10 cellular contexts compared by ENCODE assay signal in the genomic region with DNA sequence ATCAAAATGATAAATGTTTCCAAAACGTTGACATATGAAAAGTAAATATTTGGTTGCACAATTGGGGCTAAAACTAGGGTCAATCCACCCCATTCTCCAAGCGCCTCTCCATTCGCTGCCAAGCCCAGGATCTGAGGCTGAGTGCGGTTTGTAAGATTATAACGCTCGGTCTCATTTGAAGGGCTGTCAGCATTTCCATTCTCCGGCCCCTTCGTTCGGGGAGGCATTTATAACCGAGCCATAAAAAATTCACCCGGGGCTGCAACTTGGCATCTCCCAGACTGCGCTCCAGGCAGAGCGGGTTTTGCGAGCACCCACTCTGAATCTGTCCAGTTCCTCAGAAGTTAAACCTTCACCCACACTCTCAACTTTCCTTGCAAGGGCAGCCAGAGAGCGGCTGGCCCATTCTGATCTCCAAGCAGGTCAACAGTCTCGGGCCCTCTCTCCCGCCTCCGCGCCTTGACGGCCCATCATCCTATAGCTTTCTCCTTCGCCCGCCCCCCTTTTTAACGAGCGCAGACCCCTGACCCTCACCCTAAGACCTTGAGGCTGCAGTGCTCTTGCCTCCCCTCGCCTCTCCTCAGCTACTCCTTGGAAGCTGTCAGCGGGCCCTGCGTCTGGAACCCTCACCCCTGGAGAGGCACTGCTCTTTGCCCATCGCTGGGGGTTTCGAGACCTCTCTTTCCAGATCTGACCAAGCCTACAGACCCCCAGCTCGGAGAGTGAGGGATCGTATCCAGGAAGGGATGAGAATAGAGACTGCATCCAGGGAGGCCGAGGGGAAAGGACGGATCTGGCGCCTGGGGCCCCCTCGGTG. TPM values are rescaled to one million over a fixed set of nuclear protein-coding genes. Genes with fewer than 3 reads are reported as not detected.
A peak's percentile ranks its signal among the peaks of the same experiment; 100 is the strongest.
DNase-seq lines count a peak whose midpoint lies in the region; ATAC-seq and TF ChIP-seq lines count a peak whose summit lies in the region.
"Had no signal": no experiment of that assay in that cellular context is flagged by ENCODE, and none has a peak within 500 bp of the region (broad histone marks: within the 10 kb centered on the region; RNA-seq: fewer than 3 reads in every experiment).

No MANE protein-coding gene starts in this region.

- peaks cover 58% of the 10 kb centered on the region for H3K27me3 Mint-ChIP-seq in activated T-helper 2 cell treated with anti-CD3 and anti-CD28 coated beads, Interferon-gamma antibody, Interleukin-2, Interleukin-4, amounts not matched to agents 10 μg/mL and 5 μg/mL and 100 μg/mL, durations not matched to agents 14 hours and 24 hours and 36 hours (ENCODE audit: low read depth)

- H3K4me1 Mint-ChIP-seq in activated T-helper 2 cell treated with anti-CD3 and anti-CD28 coated beads, Interferon-gamma antibody, Interleukin-2, Interleukin-4, amounts not matched to agents 10 μg/mL and 5 μg/mL and 100 μg/mL, durations not matched to agents 14 hours and 24 hours and 36 hours (ENCODE audit: low read depth): peaks cover 10% of the 10 kb centered on the region

- H3K4me3 ChIP-seq in BE2C (ENCODE audit: low read depth, low read length) (peak overlapping the region; percentile 73), ascending aorta (peak overlapping the region; percentile 76 to 88), left ventricle myocardium inferior (peak overlapping the region; percentile 68), prostate gland (peak overlapping the region; percentile 35 to 42)

- no peaks in the 10 kb centered on the region for H3K9me3 Mint-ChIP-seq in activated T-helper 2 cell treated with anti-CD3 and anti-CD28 coated beads, Interferon-gamma antibody, Interleukin-2, Interleukin-4, amounts not matched to agents 10 μg/mL and 5 μg/mL and 100 μg/mL, durations not matched to agents 14 hours and 24 hours and 36 hours

- 10% methylated on average over 35 of the region's 35 CpGs for WGBS in prostate gland

- DNase-seq in BE2C: no peak
- DNase-seq in ascending aorta (ENCODE audit: low spot score in 2 of 2): no peak
- DNase-seq in left ventricle myocardium inferior: no peak
- no peak for DNase-seq in prostate gland (ENCODE audit: low spot score)
- DNase-seq in activated T-helper 2 cell treated with anti-CD3 and anti-CD28 coated beads, Interferon-gamma antibody, Interleukin-2, Interleukin-4, amounts not matched to agents 10 μg/mL and 5 μg/mL and 100 μg/mL, durations not matched to agents 14 hours and 24 hours and 36 hours (ENCODE audit: low spot score): no peak
- DNase-seq in NCI-H128 (lab: John Stamatoyannopoulos, UW; ENCODE audit: unreplicated experiment): no peak
- DNase-seq in stimulated activated CD4-positive, alpha-beta T cell treated with anti-CD3 and anti-CD28 coated beads, Interleukin-12 subunit alpha, Interleukin-12 subunit beta, amount 100 ng/mL, for 4 hours: no peak
- DNase-seq: CD4-positive, CD25-positive, alpha-beta regulatory T cell; stimulated activated CD4-positive, alpha-beta T cell treated with anti-CD3 and anti-CD28 coated beads, Interleukin-15, amount 100 ng/mL, for 24 hours had no signal

- H3K4me3 Mint-ChIP-seq in activated T-helper 2 cell treated with anti-CD3 and anti-CD28 coated beads, Interferon-gamma antibody, Interleukin-2, Interleukin-4, amounts not matched to agents 10 μg/mL and 5 μg/mL and 100 μg/mL, durations not matched to agents 14 hours and 24 hours and 36 hours (ENCODE audit: low read depth): no peak overlapping the region
- H3K4me3 Mint-ChIP-seq: CD4-positive, CD25-positive, alpha-beta regulatory T cell had no signal

- TF ChIP-seq CTCF in BE2C (IDR thresholded peaks at IDR 0.05; ENCODE audit: low read depth, low read length) (no peak), ascending aorta (IDR thresholded peaks at IDR 0.05) (no peak), left ventricle myocardium inferior (IDR thresholded peaks at IDR 0.05; ENCODE audit: borderline replicate concordance) (no peak), prostate gland (IDR thresholded peaks at IDR 0.05) (no peak)

- H3K27ac Mint-ChIP-seq in activated T-helper 2 cell treated with anti-CD3 and anti-CD28 coated beads, Interferon-gamma antibody, Interleukin-2, Interleukin-4, amounts not matched to agents 10 μg/mL and 5 μg/mL and 100 μg/mL, durations not matched to agents 14 hours and 24 hours and 36 hours: no peak overlapping the region
- H3K27ac Mint-ChIP-seq: CD4-positive, CD25-positive, alpha-beta regulatory T cell had no signal

- intact Hi-C loops in ascending aorta (cut with DNase I): loop anchor here (1.0 to 10.0 kb wide), 7 partner anchors 13 to 815 kb away; partner anchors contain the start of genes PANK3, RARS1 and SPDL1
- intact Hi-C loops in left ventricle myocardium inferior (cut with micrococcal nuclease): loop anchor here (10.0 kb wide), 1 partner anchor 315 kb away; no protein-coding TSS in a partner anchor
- intact Hi-C loops in prostate gland (cut with DNase I): loop anchor here (2.0 to 10.0 kb wide), 6 partner anchors 155 to 623 kb away; no protein-coding TSS in a partner anchor
- intact Hi-C loops in activated T-helper 2 cell treated with anti-CD3 and anti-CD28 coated beads, Interferon-gamma antibody, Interleukin-2, Interleukin-4, amounts not matched to agents 10 μg/mL and 5 μg/mL and 100 μg/mL, durations not matched to agents 14 hours and 24 hours and 36 hours (cut with micrococcal nuclease): no loop called here

- H3K36me3 ChIP-seq in BE2C (no peaks in the 10 kb centered on the region; the same call in 1 of the 2 replicates), ascending aorta (no peaks in the 10 kb centered on the region), left ventricle myocardium inferior (no peaks in the 10 kb centered on the region), prostate gland (no peaks in the 10 kb centered on the region)

- H3K27me3 ChIP-seq in BE2C (no peaks in the 10 kb centered on the region), ascending aorta (no peaks in the 10 kb centered on the region), left ventricle myocardium inferior (ENCODE audit: low read depth) (peaks cover 59% of the 10 kb centered on the region), prostate gland (replicated peaks; ENCODE audit: insufficient read depth) (no peaks in the 10 kb centered on the region)

- H3K9me3 ChIP-seq in BE2C: no peaks in the 10 kb centered on the region; the same call in 1 of the 2 replicates
- H3K9me3 ChIP-seq in ascending aorta: no peaks in the 10 kb centered on the region
- H3K9me3 ChIP-seq in left ventricle myocardium inferior (replicated peaks): no peaks in the 10 kb centered on the region
- no peaks in the 10 kb centered on the region for H3K9me3 ChIP-seq in prostate gland

- no peak for ATAC-seq in HG03520 (IDR thresholded peaks at IDR 0.05; ENCODE audit: unreplicated experiment)

- peaks cover 16% of the 10 kb centered on the region for H3K4me1 ChIP-seq in BE2C
- H3K4me1 ChIP-seq in ascending aorta: peaks cover 0 to 23% of the 10 kb centered on the region in 2 donors
- peaks cover 23% of the 10 kb centered on the region for H3K4me1 ChIP-seq in left ventricle myocardium inferior
- no peaks in the 10 kb centered on the region for H3K4me1 ChIP-seq in prostate gland (replicated peaks)

- no peaks in the 10 kb centered on the region for H3K36me3 Mint-ChIP-seq in activated T-helper 2 cell treated with anti-CD3 and anti-CD28 coated beads, Interferon-gamma antibody, Interleukin-2, Interleukin-4, amounts not matched to agents 10 μg/mL and 5 μg/mL and 100 μg/mL, durations not matched to agents 14 hours and 24 hours and 36 hours (ENCODE audit: low read depth)
- H3K36me3 Mint-ChIP-seq: CD4-positive, CD25-positive, alpha-beta regulatory T cell had no signal

- TF ChIP-seq POLR2A in prostate gland (IDR thresholded peaks at IDR 0.05): no peak

- H3K27ac ChIP-seq in ascending aorta (peak overlapping the region; percentile 70 to 80), left ventricle myocardium inferior (replicated peaks) (peak overlapping the region; percentile 58), prostate gland (peak overlapping the region in 1 of 2 donors; percentile 30)

RNA-seq across cellular contexts. Expression of gene SLIT3, which starts 1.1 kb away (rescaled TPM):
- polyA plus RNA-seq in BE2C (2012; ENCODE audit: insufficient read depth, insufficient read length, low read depth): 121 TPM
- 128 TPM for total RNA-seq in ascending aorta
- total RNA-seq in left ventricle myocardium inferior: 22.7 TPM
- total RNA-seq in prostate gland: 1 to 10 TPM; 8.3 TPM
- 8.1 and 9.5 TPM in 2 replicates for total RNA-seq in activated T-helper 2 cell treated with anti-CD3 and anti-CD28 coated beads, Interferon-gamma antibody, Interleukin-2, Interleukin-4, amounts not matched to agents 10 μg/mL and 5 μg/mL and 100 μg/mL, durations not matched to agents 14 hours and 24 hours and 36 hours
- total RNA-seq: CD4-positive, CD25-positive, alpha-beta regulatory T cell had no signal
- polyA plus RNA-seq: CD4-positive, CD25-positive, alpha-beta regulatory T cell had no signal
